ENCODE assay signal across 17 cellular contexts in genomic region chr2:163658556-163658955, GRCh38.
DNase-seq lines count a peak whose midpoint lies in the region; FAIRE-seq and TF ChIP-seq lines count a peak whose summit lies in the region.
"Had no signal": no experiment of that assay in that cellular context is flagged by ENCODE, and none has a peak within 500 bp of the region (broad histone marks: within the 10 kb centered on the region; RNA-seq: fewer than 3 reads in every experiment).

No MANE protein-coding gene starts in this region.

- H3K27me3 Mint-ChIP-seq in astrocyte (ENCODE audit: low read depth, unreplicated experiment), result no peaks in the 10 kb centered on the region
- H3K27me3 Mint-ChIP-seq: T-cell had no signal

- peaks cover 3% of the 10 kb centered on the region; the same call in 1 of the 2 replicates for H3K4me1 ChIP-seq in Karpas-422 (ENCODE audit: low read length)
- peaks cover 32% of the 10 kb centered on the region for H3K4me1 ChIP-seq in astrocyte (ENCODE audit: insufficient read depth, low read length)
- H3K4me1 ChIP-seq: vagina had no signal

- peaks cover 3% of the 10 kb centered on the region for H3K36me3 Mint-ChIP-seq in astrocyte (ENCODE audit: low read depth, unreplicated experiment)
- H3K36me3 Mint-ChIP-seq: T-cell had no signal

- H3K36me3 ChIP-seq in Karpas-422 (ENCODE audit: insufficient read depth, low read length), result no peaks in the 10 kb centered on the region
- H3K36me3 ChIP-seq in astrocyte (ENCODE audit: insufficient read depth, low read length), result no peaks in the 10 kb centered on the region
- H3K36me3 ChIP-seq: ovary, vagina had no signal

- H3K4me3 ChIP-seq in Karpas-422 (ENCODE audit: low read length), result no peak overlapping the region
- H3K4me3 ChIP-seq in astrocyte (ENCODE audit: insufficient read depth, low read depth, low read length), result no peak overlapping the region
- H3K4me3 ChIP-seq: ovary, vagina had no signal

- no peak for FAIRE-seq in astrocyte (lab: Jason Lieb, UNC)
- FAIRE-seq: endothelial cell of umbilical vein had no signal

- H3K9ac ChIP-seq in Karpas-422 (ENCODE audit: low read length) (no peak overlapping the region), astrocyte (ENCODE audit: low read length) (no peak overlapping the region)
- H3K9ac ChIP-seq: KMS-11 had no signal

- H3K27ac Mint-ChIP-seq in astrocyte (ENCODE audit: unreplicated experiment), result peak overlapping the region; percentile 17
- H3K27ac Mint-ChIP-seq: T-cell had no signal

- no peaks in the 10 kb centered on the region for H3K9me2 ChIP-seq in Karpas-422 (replicated peaks; ENCODE audit: insufficient read depth, low read length)

- TF ChIP-seq CTCF in astrocyte (IDR thresholded peaks at IDR 0.05; ENCODE audit: insufficient read depth, low read depth, low read length), result no peak

- no peaks in the 10 kb centered on the region for H3K79me2 ChIP-seq in Karpas-422 (ENCODE audit: low read length)
- no peaks in the 10 kb centered on the region for H3K79me2 ChIP-seq in astrocyte (ENCODE audit: insufficient read depth, low read length)

- peaks cover 48% of the 10 kb centered on the region for H3K4me1 Mint-ChIP-seq in astrocyte (ENCODE audit: low read depth, unreplicated experiment)
- H3K4me1 Mint-ChIP-seq: T-cell had no signal

- H3K27me3 ChIP-seq in Karpas-422 (ENCODE audit: low read length), result no peaks in the 10 kb centered on the region
- H3K27me3 ChIP-seq in astrocyte (ENCODE audit: insufficient read depth, low read length), result no peaks in the 10 kb centered on the region
- H3K27me3 ChIP-seq: ovary, vagina had no signal

- DNase-seq in COLO668 (lab: John Stamatoyannopoulos, UW; ENCODE audit: unreplicated experiment), result peak; percentile 23
- DNase-seq in Karpas-422, result peak; percentile 24
- peak; percentile 68 for DNase-seq in astrocyte (ENCODE audit: low read depth)
- peak; percentile 7 for DNase-seq in left kidney (ENCODE audit: low read depth, low spot score)
- no peak for DNase-seq in HPDE6-E6E7 (ENCODE audit: extremely low spot score)
- no peak for DNase-seq in stimulated activated CD4-positive, alpha-beta T cell treated with anti-CD3 and anti-CD28 coated beads, Interleukin-4, amount 100 ng/mL, for 4 hours
- no peak for DNase-seq in stimulated activated naive CD4-positive, alpha-beta T cell treated with Interleukin-2 at 50 U/mL for 16 hours (lab: John Stamatoyannopoulos, UW)
- no peak for DNase-seq in mesenteric fat pad (ENCODE audit: low spot score)
- DNase-seq: activated CD4-positive, alpha-beta T cell treated with anti-CD3 and anti-CD28 coated beads, Interleukin-2, amount 50 U/mL, for 4 hours; activated naive CD4-positive, alpha-beta T cell treated with Interleukin-2 at 50 U/mL for 16 hours; aorta; cortex of kidney; ovary; T-cell had no signal

- H3K9me3 Mint-ChIP-seq in astrocyte (ENCODE audit: unreplicated experiment), result peaks cover 4% of the 10 kb centered on the region

- no peak overlapping the region for H3K4me3 Mint-ChIP-seq in astrocyte (ENCODE audit: unreplicated experiment)
- H3K4me3 Mint-ChIP-seq: T-cell had no signal

- no peaks in the 10 kb centered on the region for H3K9me3 ChIP-seq in Karpas-422 (ENCODE audit: low read length)
- no peaks in the 10 kb centered on the region for H3K9me3 ChIP-seq in astrocyte (ENCODE audit: insufficient read depth, low read depth, low read length)
- H3K9me3 ChIP-seq: ovary, vagina had no signal

- H4K20me1 ChIP-seq in Karpas-422 (ENCODE audit: insufficient read depth, low read depth, low read length) (no peaks in the 10 kb centered on the region), astrocyte (ENCODE audit: insufficient read depth, low read length) (no peaks in the 10 kb centered on the region)

- H3K4me2 ChIP-seq in Karpas-422 (ENCODE audit: low read depth, low read length, poor library complexity, severe bottlenecking), result no peak overlapping the region
- no peak overlapping the region for H3K4me2 ChIP-seq in astrocyte (ENCODE audit: low read length)
- H3K4me2 ChIP-seq: KMS-11 had no signal

- no peak overlapping the region for H3K27ac ChIP-seq in Karpas-422 (ENCODE audit: low read length)
- H3K27ac ChIP-seq in astrocyte (ENCODE audit: low read depth, low read length), result no peak overlapping the region
- H3K27ac ChIP-seq: KMS-11, ovary, vagina had no signal

- H2AFZ ChIP-seq in Karpas-422 (ENCODE audit: low read length), result no peak overlapping the region
- no peak overlapping the region for H2AFZ ChIP-seq in astrocyte (ENCODE audit: low read depth, low read length)

Comparison
In these comparisons a context has a peak if more than half of its experiments do, and no peak if none do; other contexts are left out.
1. DNase-seq: peak in COLO668 (single experiment), Karpas-422 (single experiment), astrocyte (single experiment) and left kidney (single experiment); none in HPDE6-E6E7 (single experiment), stimulated activated CD4-positive, alpha-beta T cell treated with anti-CD3 and anti-CD28 coated beads, Interleukin-4, amount 100 ng/mL, for 4 hours (0 of 2), stimulated activated naive CD4-positive, alpha-beta T cell treated with Interleukin-2 at 50 U/mL for 16 hours (single experiment) and mesenteric fat pad (single experiment).